ENCODE assay signal across 11 cellular contexts in genomic region chr5:139700711-139701693, GRCh38. TPM values are rescaled to one million over a fixed set of nuclear protein-coding genes. Genes with fewer than 3 reads are reported as not detected.
DNase-seq lines count a peak whose midpoint lies in the region; ATAC-seq and TF ChIP-seq lines count a peak whose summit lies in the region.
"Had no signal": no experiment of that assay in that cellular context is flagged by ENCODE, and none has a peak within 500 bp of the region (broad histone marks: within the 10 kb centered on the region; RNA-seq: fewer than 3 reads in every experiment).

No MANE protein-coding gene starts in this region.

- POLR2A ChIA-PET in HEK293 (lab: Yijun Ruan, JAX), result interaction anchor here (0.7 to 3.3 kb wide), 2 partner anchors 8 to 51 kb away, joined by 3 to 16 read pairs; no protein-coding TSS in a partner anchor

- H3K27me3 Mint-ChIP-seq in immature natural killer cell (ENCODE audit: low read depth in 3 of 3), result peaks cover 0 to 3% (median 1%) of the 10 kb centered on the region in 3 donors

- no peaks in the 10 kb centered on the region for H3K27me3 ChIP-seq in SJCRH30

- no peaks in the 10 kb centered on the region for H3K9me3 Mint-ChIP-seq in immature natural killer cell
- H3K9me3 Mint-ChIP-seq in stimulated activated effector memory CD8-positive, alpha-beta T cell treated with anti-CD3 and anti-CD28 coated beads, Interleukin-12 subunit alpha, Interleukin-12 subunit beta, amount 100 ng/mL, for 72 hours, result no peaks in the 10 kb centered on the region

- CTCF ChIA-PET in HEK293 (lab: Yijun Ruan, JAX), result interaction anchor here (0.6 to 1.4 kb wide), 4 partner anchors 10 to 1100 kb away, joined by 3 to 4 read pairs (median 4); no protein-coding TSS in a partner anchor

- peak overlapping the region; percentile 61 to 86 (median 80) for H3K27ac Mint-ChIP-seq in immature natural killer cell
- H3K27ac Mint-ChIP-seq in stimulated activated effector memory CD8-positive, alpha-beta T cell treated with anti-CD3 and anti-CD28 coated beads, Interleukin-12 subunit alpha, Interleukin-12 subunit beta, amount 100 ng/mL, for 72 hours, result peak overlapping the region; percentile 40

- H3K4me1 ChIP-seq in HEK293 (ENCODE audit: control insufficient read depth, insufficient read depth, low read length), result peaks cover 6% of the 10 kb centered on the region; the same call in 1 of the 2 replicates
- peaks cover 28% of the 10 kb centered on the region for H3K4me1 ChIP-seq in SJCRH30

- H3K4me3 ChIP-seq in HEK293 (ENCODE audit: low read depth, low read length) (no peak overlapping the region), SJCRH30 (peak overlapping the region; percentile 45)

- TF ChIP-seq CTCF in HEK293 (tag by site-specific recombination; IDR thresholded peaks at IDR 0.05), result no peak

- H3K4me1 Mint-ChIP-seq in immature natural killer cell, result peaks cover 61 to 75% of the 10 kb centered on the region in 2 donors
- H3K4me1 Mint-ChIP-seq in stimulated activated effector memory CD8-positive, alpha-beta T cell treated with anti-CD3 and anti-CD28 coated beads, Interleukin-12 subunit alpha, Interleukin-12 subunit beta, amount 100 ng/mL, for 72 hours, result peaks cover 69% of the 10 kb centered on the region

- H3K9me3 ChIP-seq in HEK293 (ENCODE audit: control insufficient read depth, insufficient read depth, low read depth, low read length) (no peaks in the 10 kb centered on the region), SJCRH30 (replicated peaks) (no peaks in the 10 kb centered on the region)

- ATAC-seq in stimulated activated effector memory CD8-positive, alpha-beta T cell treated with anti-CD3 and anti-CD28 coated beads, Interleukin-12 subunit alpha, Interleukin-12 subunit beta, amount 100 ng/mL, for 72 hours, result no peak
- no peak for ATAC-seq in GM21723 (IDR thresholded peaks at IDR 0.05; ENCODE audit: unreplicated experiment)
- no peak for ATAC-seq in GM19395 (IDR thresholded peaks at IDR 0.05; ENCODE audit: unreplicated experiment)

- H3K36me3 ChIP-seq in HEK293 (ENCODE audit: control insufficient read depth in 2 of 2, insufficient read depth in 1 of 2, low read length in 2 of 2), result no peaks in the 10 kb centered on the region
- H3K36me3 ChIP-seq in SJCRH30, result no peaks in the 10 kb centered on the region

- peak overlapping the region; percentile 58 to 81 (median 68) for H3K4me3 Mint-ChIP-seq in immature natural killer cell
- H3K4me3 Mint-ChIP-seq in stimulated activated effector memory CD8-positive, alpha-beta T cell treated with anti-CD3 and anti-CD28 coated beads, Interleukin-12 subunit alpha, Interleukin-12 subunit beta, amount 100 ng/mL, for 72 hours, result peak overlapping the region; percentile 41

- peak; percentile 34 to 54 for DNase-seq in SJCRH30
- peak; percentile 41 to 44 (median 43) for DNase-seq in immature natural killer cell
- no peak for DNase-seq in stimulated activated effector memory CD8-positive, alpha-beta T cell treated with anti-CD3 and anti-CD28 coated beads, Interleukin-12 subunit alpha, Interleukin-12 subunit beta, amount 100 ng/mL, for 72 hours (ENCODE audit: low spot score in 2 of 2)
- DNase-seq in activated CD4-positive, alpha-beta T cell treated with anti-CD3 and anti-CD28 coated beads for 48 hours, result no peak
- DNase-seq: activated T-cell treated with anti-CD3 and anti-CD28 coated beads for 4 hours, cortex of kidney, NCI-H1694, SW 1271 had no signal

- H3K27ac ChIP-seq in HEK293 (ENCODE audit: extremely low read depth, low read depth, low read length) (no peak overlapping the region), SJCRH30 (no peak overlapping the region)

- H3K36me3 Mint-ChIP-seq in immature natural killer cell, result no peaks in the 10 kb centered on the region
- no peaks in the 10 kb centered on the region for H3K36me3 Mint-ChIP-seq in stimulated activated effector memory CD8-positive, alpha-beta T cell treated with anti-CD3 and anti-CD28 coated beads, Interleukin-12 subunit alpha, Interleukin-12 subunit beta, amount 100 ng/mL, for 72 hours

TF ChIP-seq in HEK293, 187 proteins besides CTCF, POLR2A, EP300 and RAD21:
- TF ChIP-seq SP2 (tag by site-specific recombination; IDR thresholded peaks at IDR 0.05), result peak; percentile 27
- no peak; the same call in 1 of the 2 replicates for TF ChIP-seq GLIS2 (tag by site-specific recombination; IDR thresholded peaks at IDR 0.05)
- TF ChIP-seq ZNF341 (tag by site-specific recombination; IDR thresholded peaks at IDR 0.05; ENCODE audit: low read depth), result peak; percentile 39
- TF ChIP-seq ZNF146 (tag by site-specific recombination; IDR thresholded peaks at IDR 0.05), result no peak
- TF ChIP-seq ZFHX2 (tag by site-specific recombination; conservative IDR thresholded peaks at IDR 0.05), result 0 out of 2 replicates have a peak, but pooled peaks have one; percentile 20
- TF ChIP-seq WT1 (tag by site-specific recombination; IDR thresholded peaks at IDR 0.05), result no peak
- TF ChIP-seq ZBTB8A (tag by site-specific recombination; IDR thresholded peaks at IDR 0.05), result 0 out of 2 replicates have a peak, but pooled peaks have one; percentile 11
- TF ChIP-seq ZNF529 (tag by site-specific recombination; IDR thresholded peaks at IDR 0.05; ENCODE audit: insufficient replicate concordance), result no peak
- TF ChIP-seq ZNF560 (tag by site-specific recombination; IDR thresholded peaks at IDR 0.05; ENCODE audit: borderline replicate concordance), result no peak
- no peak for TF ChIP-seq ZNF404 (tag by site-specific recombination; IDR thresholded peaks at IDR 0.05)
- no peak for TF ChIP-seq ZNF394 (tag by site-specific recombination; IDR thresholded peaks at IDR 0.05; ENCODE audit: borderline replicate concordance)
- no peak for TF ChIP-seq ZBTB21 (tag by site-specific recombination; IDR thresholded peaks at IDR 0.05)
- TF ChIP-seq EGR2 (tag by site-specific recombination; IDR thresholded peaks at IDR 0.05; ENCODE audit: low read depth), result 0 out of 2 replicates have a peak, but pooled peaks have one; percentile 5
- peak; percentile 57; the same call in 1 of the 2 replicates for TF ChIP-seq GLIS1 (tag by site-specific recombination; IDR thresholded peaks at IDR 0.05)
- no peak for TF ChIP-seq GLI4 (tag by site-specific recombination; IDR thresholded peaks at IDR 0.05)
- no peak for TF ChIP-seq KLF16 (tag by site-specific recombination; IDR thresholded peaks at IDR 0.05)
- no peak for TF ChIP-seq REST (tag by site-specific recombination; IDR thresholded peaks at IDR 0.05)
- TF ChIP-seq ZNF350 (tag by site-specific recombination; IDR thresholded peaks at IDR 0.05), result no peak

RNA-seq across cellular contexts. Expression of gene CXXC5, which starts 52.9 kb away (rescaled TPM):
- total RNA-seq in SJCRH30 (2014; rRNA removed; shearing (Covaris generic)), result 76.8 and 81.4 TPM in 2 replicates
- polyA plus RNA-seq in immature natural killer cell, result 100 to 1,000 TPM; 339 to 410 (median 385) TPM

Comparison
In these comparisons a context has a peak if more than half of its experiments do, and no peak if none do; other contexts are left out.
1. DNase-seq: peak in SJCRH30 (2 of 2) and immature natural killer cell (3 of 3); none in stimulated activated effector memory CD8-positive, alpha-beta T cell treated with anti-CD3 and anti-CD28 coated beads, Interleukin-12 subunit alpha, Interleukin-12 subunit beta, amount 100 ng/mL, for 72 hours (0 of 2) and activated CD4-positive, alpha-beta T cell treated with anti-CD3 and anti-CD28 coated beads for 48 hours (single experiment).